1 cellular context compared by ENCODE assay signal in the genomic region with DNA sequence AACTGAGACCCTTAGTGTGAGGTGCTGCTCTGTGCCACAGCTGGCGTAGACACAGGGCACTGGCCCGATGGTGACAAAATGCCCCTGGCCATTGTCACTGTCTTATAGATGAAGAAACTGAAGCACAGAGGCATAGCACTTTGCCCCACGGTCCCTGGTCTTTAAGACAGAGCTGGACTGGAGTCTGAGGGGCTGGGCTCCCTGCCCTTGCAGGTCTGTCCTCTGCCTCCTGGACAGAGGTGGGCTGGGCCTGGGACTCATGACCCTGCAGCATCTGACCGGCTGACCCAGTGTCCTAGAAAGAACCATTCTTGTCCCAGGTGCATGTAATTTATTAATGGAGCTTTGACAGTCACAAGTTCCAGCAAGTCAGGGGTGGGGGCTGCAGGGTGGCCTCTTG.
TF ChIP-seq lines count a peak whose summit lies in the region.

No MANE protein-coding gene starts in this region.

TF ChIP-seq in GM12878, 131 proteins besides CTCF, POLR2A, EP300 and RAD21:
- TF ChIP-seq SMAD1 (IDR thresholded peaks at IDR 0.05; ENCODE audit: low read depth, partially characterized antibody) (no peak), TARDBP (IDR thresholded peaks at IDR 0.05; ENCODE audit: borderline replicate concordance) (no peak), HCFC1 (IDR thresholded peaks at IDR 0.05; ENCODE audit: low read length) (no peak), SRF (IDR thresholded peaks at IDR 0.05; ENCODE audit: low read depth in 2 of 2, low read length in 2 of 2) (no peak), NFXL1 (IDR thresholded peaks at IDR 0.05; ENCODE audit: borderline replicate concordance) (no peak), ZNF217 (IDR thresholded peaks at IDR 0.05) (no peak), ZNF592 (IDR thresholded peaks at IDR 0.05) (no peak), TAF1 (IDR thresholded peaks at IDR 0.05; ENCODE audit: borderline replicate concordance, low read depth, low read length) (no peak), MTA2 (IDR thresholded peaks at IDR 0.05; ENCODE audit: low read depth) (no peak), ZBTB33 (IDR thresholded peaks at IDR 0.05) (no peak), CBX5 (IDR thresholded peaks at IDR 0.05; ENCODE audit: low read depth) (no peak), ESRRA (IDR thresholded peaks at IDR 0.05; ENCODE audit: low read length) (no peak)
- TF ChIP-seq, protein P1, sequence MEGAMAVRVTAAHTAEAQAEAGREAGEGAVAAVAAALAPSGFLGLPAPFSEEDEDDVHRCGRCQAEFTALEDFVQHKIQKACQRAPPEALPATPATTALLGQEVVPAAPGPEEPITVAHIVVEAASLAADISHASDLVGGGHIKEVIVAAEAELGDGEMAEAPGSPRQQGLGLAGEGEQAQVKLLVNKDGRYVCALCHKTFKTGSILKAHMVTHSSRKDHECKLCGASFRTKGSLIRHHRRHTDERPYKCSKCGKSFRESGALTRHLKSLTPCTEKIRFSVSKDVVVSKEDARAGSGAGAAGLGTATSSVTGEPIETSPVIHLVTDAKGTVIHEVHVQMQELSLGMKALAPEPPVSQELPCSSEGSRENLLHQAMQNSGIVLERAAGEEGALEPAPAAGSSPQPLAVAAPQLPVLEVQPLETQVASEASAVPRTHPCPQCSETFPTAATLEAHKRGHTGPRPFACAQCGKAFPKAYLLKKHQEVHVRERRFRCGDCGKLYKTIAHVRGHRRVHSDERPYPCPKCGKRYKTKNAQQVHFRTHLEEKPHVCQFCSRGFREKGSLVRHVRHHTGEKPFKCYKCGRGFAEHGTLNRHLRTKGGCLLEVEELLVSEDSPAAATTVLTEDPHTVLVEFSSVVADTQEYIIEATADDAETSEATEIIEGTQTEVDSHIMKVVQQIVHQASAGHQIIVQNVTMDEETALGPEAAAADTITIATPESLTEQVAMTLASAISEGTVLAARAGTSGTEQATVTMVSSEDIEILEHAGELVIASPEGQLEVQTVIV (IDR thresholded peaks at IDR 0.05; ENCODE audit: borderline replicate concordance, partially characterized antibody), result no peak
- TF ChIP-seq, protein P2, sequence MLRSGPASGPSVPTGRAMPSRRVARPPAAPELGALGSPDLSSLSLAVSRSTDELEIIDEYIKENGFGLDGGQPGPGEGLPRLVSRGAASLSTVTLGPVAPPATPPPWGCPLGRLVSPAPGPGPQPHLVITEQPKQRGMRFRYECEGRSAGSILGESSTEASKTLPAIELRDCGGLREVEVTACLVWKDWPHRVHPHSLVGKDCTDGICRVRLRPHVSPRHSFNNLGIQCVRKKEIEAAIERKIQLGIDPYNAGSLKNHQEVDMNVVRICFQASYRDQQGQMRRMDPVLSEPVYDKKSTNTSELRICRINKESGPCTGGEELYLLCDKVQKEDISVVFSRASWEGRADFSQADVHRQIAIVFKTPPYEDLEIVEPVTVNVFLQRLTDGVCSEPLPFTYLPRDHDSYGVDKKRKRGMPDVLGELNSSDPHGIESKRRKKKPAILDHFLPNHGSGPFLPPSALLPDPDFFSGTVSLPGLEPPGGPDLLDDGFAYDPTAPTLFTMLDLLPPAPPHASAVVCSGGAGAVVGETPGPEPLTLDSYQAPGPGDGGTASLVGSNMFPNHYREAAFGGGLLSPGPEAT (IDR thresholded peaks at IDR 0.05; ENCODE audit: low read depth), result no peak
- TF ChIP-seq, protein P3, sequence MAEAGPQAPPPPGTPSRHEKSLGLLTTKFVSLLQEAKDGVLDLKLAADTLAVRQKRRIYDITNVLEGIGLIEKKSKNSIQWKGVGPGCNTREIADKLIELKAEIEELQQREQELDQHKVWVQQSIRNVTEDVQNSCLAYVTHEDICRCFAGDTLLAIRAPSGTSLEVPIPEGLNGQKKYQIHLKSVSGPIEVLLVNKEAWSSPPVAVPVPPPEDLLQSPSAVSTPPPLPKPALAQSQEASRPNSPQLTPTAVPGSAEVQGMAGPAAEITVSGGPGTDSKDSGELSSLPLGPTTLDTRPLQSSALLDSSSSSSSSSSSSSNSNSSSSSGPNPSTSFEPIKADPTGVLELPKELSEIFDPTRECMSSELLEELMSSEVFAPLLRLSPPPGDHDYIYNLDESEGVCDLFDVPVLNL (IDR thresholded peaks at IDR 0.05; ENCODE audit: low read depth, low read length), result no peak
TF ChIP-seq in GM12878: peak in this region for 0.
